In the genomic region with DNA sequence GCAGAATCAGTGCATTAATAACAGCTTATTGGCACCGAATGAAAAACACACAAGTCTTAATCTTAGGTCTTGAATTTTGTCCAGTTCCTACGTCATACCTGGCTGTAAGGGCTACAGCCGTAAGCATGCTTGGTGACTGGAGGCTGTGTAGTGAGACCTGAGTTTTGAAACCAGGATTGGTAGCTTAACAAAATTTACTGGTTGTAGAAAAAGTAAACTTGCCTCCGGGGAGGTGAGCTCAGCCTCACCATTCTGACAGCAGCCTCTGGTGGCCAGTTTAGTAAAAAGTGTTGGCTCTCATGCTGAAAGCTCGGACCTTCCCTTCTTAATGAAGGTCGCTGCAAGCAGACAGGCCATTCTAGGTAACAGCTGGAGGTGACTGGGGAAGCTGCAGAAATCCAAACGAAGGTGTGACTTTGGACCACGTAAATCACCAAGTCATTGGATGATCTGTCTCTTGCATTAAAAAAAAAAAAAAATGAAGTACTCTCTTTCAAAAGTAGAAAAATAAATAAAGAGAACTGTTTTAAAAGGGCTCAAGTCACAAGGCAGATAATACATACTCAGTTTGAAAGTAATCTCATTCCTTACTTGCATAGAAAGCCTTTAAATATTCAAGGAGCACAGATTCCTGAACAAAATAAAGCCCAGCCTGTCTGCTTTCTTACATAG, we compare ENCODE assay signal across 8 cellular contexts. TPM values are rescaled to one million over a fixed set of nuclear protein-coding genes. Genes with fewer than 3 reads are reported as not detected.
DNase-seq lines count a peak whose midpoint lies in the region; ATAC-seq and TF ChIP-seq lines count a peak whose summit lies in the region.

No MANE protein-coding gene starts in this region.

- POLR2A ChIA-PET in MCF 10A (lab: Yijun Ruan, JAX) = interaction anchor here (0.6 to 2.0 kb wide), 4 partner anchors 71 to 287 kb away, joined by 5 read pairs; no protein-coding TSS in a partner anchor

- peaks cover 18% of the 10 kb centered on the region for H3K36me3 Mint-ChIP-seq in MCF 10A (ENCODE audit: insufficient read depth, unreplicated experiment)

- peak overlapping the region; percentile 31 for H3K27ac Mint-ChIP-seq in MCF 10A (ENCODE audit: low read depth, unreplicated experiment)

- CTCF ChIA-PET in MCF 10A (lab: Yijun Ruan, JAX) = interaction anchor here (0.6 to 4.1 kb wide), 44 partner anchors 10 to 841 kb away, joined by 3 to 60 read pairs (median 4); no protein-coding TSS in a partner anchor

- intact Hi-C loops in MCF 10A (cut with micrococcal nuclease) = loop anchor here (1.0 to 10.0 kb wide), 2 partner anchors 133 to 287 kb away; no protein-coding TSS in a partner anchor

- peaks cover 4% of the 10 kb centered on the region for H3K4me1 Mint-ChIP-seq in MCF 10A (ENCODE audit: insufficient read depth, unreplicated experiment)

- no peaks in the 10 kb centered on the region for H3K27me3 Mint-ChIP-seq in MCF 10A (ENCODE audit: insufficient read depth, unreplicated experiment)

- H3K9me3 Mint-ChIP-seq in MCF 10A (ENCODE audit: unreplicated experiment) = no peaks in the 10 kb centered on the region

- DNase-seq in AG08396 (ENCODE audit: low spot score) (peak; percentile 65), HuH-7 (ENCODE audit: low spot score) (peak; percentile 71), MCF 10A (ENCODE audit: unreplicated experiment) (peak; percentile 64), kidney tubule cell (ENCODE audit: low spot score) (peak; percentile 50), occipital lobe (lab: John Stamatoyannopoulos, UW) (no peak), NOMO-1 treated with dmso at 0.1 percent for 144 hours (lab: John Stamatoyannopoulos, UW; ENCODE audit: unreplicated experiment) (no peak)
- no peak for DNase-seq in activated CD4-positive, alpha-beta T cell treated with anti-CD3 and anti-CD28 coated beads for 4 hours

- peak; percentile 48 for TF ChIP-seq CTCF in MCF 10A (IDR thresholded peaks at IDR 0.05; ENCODE audit: unreplicated experiment)

- no peak for ATAC-seq in HG02852 (IDR thresholded peaks at IDR 0.05; ENCODE audit: unreplicated experiment)

- BruUV-seq in MCF 10A (replicated peaks; lab: Mats Ljungman, UMichigan) = no TSS peak

- H3K4me3 Mint-ChIP-seq in MCF 10A (ENCODE audit: unreplicated experiment) = no peak overlapping the region

RNA-seq across cellular contexts. Expression of a gene that starts 48.8 kb away (rescaled TPM):
- total RNA-seq in MCF 10A (2022) (45.1 and 46.1 TPM in 2 replicates), occipital lobe (28.1 TPM)

Comparison
In these comparisons a context has a peak if more than half of its experiments do, and no peak if none do; other contexts are left out.
1. DNase-seq: peak in AG08396 (single experiment), HuH-7 (single experiment), MCF 10A (single experiment) and kidney tubule cell (single experiment); none in occipital lobe (single experiment), activated CD4-positive, alpha-beta T cell treated with anti-CD3 and anti-CD28 coated beads for 4 hours (0 of 2) and NOMO-1 treated with dmso at 0.1 percent for 144 hours (single experiment).